Comparison of ENCODE assay signal across 24 cellular contexts in the genomic region with DNA sequence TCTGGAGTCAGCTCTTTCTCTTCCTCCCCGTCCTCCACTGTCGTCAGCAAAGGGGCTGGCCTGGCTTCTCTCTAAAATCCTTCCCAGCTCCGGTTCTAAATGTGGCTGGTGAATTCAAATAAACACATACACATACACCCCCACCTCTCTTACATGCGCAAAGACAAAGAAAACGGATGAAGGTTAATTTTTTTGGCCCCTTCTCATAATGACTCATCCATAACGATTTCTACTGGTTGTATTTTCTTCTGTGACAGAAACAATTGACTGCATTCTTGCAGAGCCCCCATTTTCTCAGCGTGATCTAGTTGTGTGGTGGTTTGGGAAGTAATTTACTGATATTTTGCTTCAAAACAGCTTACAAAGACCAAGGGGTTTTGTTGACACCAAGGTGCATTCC.
"Had no signal": no experiment of that assay in that cellular context is flagged by ENCODE, and none has a peak within 500 bp of the region (broad histone marks: within the 10 kb centered on the region; RNA-seq: fewer than 3 reads in every experiment).

No MANE protein-coding gene starts in this region.

- H3K27ac ChIP-seq: coronary artery, foreskin keratinocyte, gastroesophageal sphincter, heart left ventricle, hepatocyte, neutrophil, pancreas, suprapubic skin, transverse colon, vagina had no signal

- H3K4me3 ChIP-seq: coronary artery, gastroesophageal sphincter, heart left ventricle, hepatocyte, lung, pancreas, smooth muscle cell, suprapubic skin, transverse colon, vagina had no signal

- H3K4me1 ChIP-seq: foreskin keratinocyte, heart left ventricle, pancreas, suprapubic skin, transverse colon, vagina had no signal

- H3K27me3 ChIP-seq: foreskin keratinocyte, gastroesophageal sphincter, transverse colon, vagina had no signal

- ATAC-seq: foreskin keratinocyte; gastroesophageal sphincter; heart left ventricle; left lobe of liver; natural killer cell treated with Interleukin-12 subunit alpha and Interleukin-12 subunit beta and Interleukin-15 and Interleukin-18, amount 100 ng/mL, for 72 hours; pancreas; sciatic nerve; stimulated activated naive CD8-positive, alpha-beta T cell treated with anti-CD3 and anti-CD28 coated beads, Interleukin-15, amount 100 ng/mL, for 72 hours had no signal

- H3K9me3 ChIP-seq: gastroesophageal sphincter, heart left ventricle, neutrophil, pancreas, suprapubic skin, transverse colon, vagina had no signal

- DNase-seq: dermis blood vessel endothelial cell; effector memory CD4-positive, alpha-beta T cell; foreskin keratinocyte; heart left ventricle; pancreas; retina; stimulated activated CD4-positive, alpha-beta T cell treated with anti-CD3 and anti-CD28 coated beads, Interleukin-12 subunit alpha, Interleukin-12 subunit beta, amount 100 ng/mL, for 4 hours; stimulated activated CD4-positive, alpha-beta T cell treated with anti-CD3 and anti-CD28 coated beads, Interleukin-1b, Interleukin-23, amount 100 ng/mL, for 48 hours; stimulated activated CD4-positive, alpha-beta T cell treated with anti-CD3 and anti-CD28 coated beads, Interleukin-4, amount 100 ng/mL, for 1 hour; stimulated activated CD8-positive, alpha-beta memory T cell treated with anti-CD3 and anti-CD28 coated beads, Interleukin-4, amount 100 ng/mL, for 48 hours; stimulated activated naive CD4-positive, alpha-beta T cell; stimulated activated naive CD8-positive, alpha-beta T cell treated with anti-CD3 and anti-CD28 coated beads, Interleukin-15, amount 100 ng/mL, for 72 hours; transverse colon had no signal

- H3K36me3 ChIP-seq: gastroesophageal sphincter, heart left ventricle, neutrophil, pancreas, suprapubic skin, transverse colon, vagina had no signal
